Comparison of ENCODE assay signal across 1 cellular context in the genomic region with DNA sequence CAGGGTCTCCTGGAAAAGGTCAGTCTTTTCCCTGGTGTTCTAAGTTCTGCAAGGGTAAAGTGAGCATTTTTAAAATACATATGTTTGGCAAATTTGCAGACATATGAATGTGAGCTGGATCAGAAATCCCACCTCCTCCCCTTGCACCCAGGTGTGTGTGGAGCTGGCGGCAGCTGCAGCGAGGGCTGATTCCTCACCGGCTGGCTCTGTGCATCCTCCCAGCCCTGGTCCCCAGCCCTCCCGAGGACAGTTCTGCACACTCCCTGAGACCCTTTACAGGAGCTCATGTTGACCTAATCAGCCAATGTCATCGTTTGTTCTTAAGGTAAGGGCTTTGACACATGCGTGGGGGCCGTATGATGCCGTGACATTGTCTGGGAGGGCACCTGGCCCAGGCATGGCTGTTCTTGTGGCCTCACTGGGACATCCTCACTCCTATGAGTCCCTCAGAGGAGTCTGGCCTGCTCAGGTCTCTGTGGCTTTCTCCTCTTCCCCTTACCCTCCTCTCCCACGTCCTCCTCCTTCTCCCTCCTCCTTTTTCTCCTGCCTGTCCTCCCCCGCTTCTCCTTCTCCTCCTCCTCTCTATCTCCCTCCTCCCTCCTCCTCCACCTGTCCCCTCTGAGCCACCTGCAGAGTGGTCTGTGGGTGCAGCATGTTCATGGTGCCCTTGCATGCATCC.
TF ChIP-seq lines count a peak whose summit lies in the region.

No MANE protein-coding gene starts in this region.

TF ChIP-seq in GM23338, 12 proteins besides CTCF, POLR2A, EP300 and RAD21 (continued from another document):
- TF ChIP-seq, protein P1, sequence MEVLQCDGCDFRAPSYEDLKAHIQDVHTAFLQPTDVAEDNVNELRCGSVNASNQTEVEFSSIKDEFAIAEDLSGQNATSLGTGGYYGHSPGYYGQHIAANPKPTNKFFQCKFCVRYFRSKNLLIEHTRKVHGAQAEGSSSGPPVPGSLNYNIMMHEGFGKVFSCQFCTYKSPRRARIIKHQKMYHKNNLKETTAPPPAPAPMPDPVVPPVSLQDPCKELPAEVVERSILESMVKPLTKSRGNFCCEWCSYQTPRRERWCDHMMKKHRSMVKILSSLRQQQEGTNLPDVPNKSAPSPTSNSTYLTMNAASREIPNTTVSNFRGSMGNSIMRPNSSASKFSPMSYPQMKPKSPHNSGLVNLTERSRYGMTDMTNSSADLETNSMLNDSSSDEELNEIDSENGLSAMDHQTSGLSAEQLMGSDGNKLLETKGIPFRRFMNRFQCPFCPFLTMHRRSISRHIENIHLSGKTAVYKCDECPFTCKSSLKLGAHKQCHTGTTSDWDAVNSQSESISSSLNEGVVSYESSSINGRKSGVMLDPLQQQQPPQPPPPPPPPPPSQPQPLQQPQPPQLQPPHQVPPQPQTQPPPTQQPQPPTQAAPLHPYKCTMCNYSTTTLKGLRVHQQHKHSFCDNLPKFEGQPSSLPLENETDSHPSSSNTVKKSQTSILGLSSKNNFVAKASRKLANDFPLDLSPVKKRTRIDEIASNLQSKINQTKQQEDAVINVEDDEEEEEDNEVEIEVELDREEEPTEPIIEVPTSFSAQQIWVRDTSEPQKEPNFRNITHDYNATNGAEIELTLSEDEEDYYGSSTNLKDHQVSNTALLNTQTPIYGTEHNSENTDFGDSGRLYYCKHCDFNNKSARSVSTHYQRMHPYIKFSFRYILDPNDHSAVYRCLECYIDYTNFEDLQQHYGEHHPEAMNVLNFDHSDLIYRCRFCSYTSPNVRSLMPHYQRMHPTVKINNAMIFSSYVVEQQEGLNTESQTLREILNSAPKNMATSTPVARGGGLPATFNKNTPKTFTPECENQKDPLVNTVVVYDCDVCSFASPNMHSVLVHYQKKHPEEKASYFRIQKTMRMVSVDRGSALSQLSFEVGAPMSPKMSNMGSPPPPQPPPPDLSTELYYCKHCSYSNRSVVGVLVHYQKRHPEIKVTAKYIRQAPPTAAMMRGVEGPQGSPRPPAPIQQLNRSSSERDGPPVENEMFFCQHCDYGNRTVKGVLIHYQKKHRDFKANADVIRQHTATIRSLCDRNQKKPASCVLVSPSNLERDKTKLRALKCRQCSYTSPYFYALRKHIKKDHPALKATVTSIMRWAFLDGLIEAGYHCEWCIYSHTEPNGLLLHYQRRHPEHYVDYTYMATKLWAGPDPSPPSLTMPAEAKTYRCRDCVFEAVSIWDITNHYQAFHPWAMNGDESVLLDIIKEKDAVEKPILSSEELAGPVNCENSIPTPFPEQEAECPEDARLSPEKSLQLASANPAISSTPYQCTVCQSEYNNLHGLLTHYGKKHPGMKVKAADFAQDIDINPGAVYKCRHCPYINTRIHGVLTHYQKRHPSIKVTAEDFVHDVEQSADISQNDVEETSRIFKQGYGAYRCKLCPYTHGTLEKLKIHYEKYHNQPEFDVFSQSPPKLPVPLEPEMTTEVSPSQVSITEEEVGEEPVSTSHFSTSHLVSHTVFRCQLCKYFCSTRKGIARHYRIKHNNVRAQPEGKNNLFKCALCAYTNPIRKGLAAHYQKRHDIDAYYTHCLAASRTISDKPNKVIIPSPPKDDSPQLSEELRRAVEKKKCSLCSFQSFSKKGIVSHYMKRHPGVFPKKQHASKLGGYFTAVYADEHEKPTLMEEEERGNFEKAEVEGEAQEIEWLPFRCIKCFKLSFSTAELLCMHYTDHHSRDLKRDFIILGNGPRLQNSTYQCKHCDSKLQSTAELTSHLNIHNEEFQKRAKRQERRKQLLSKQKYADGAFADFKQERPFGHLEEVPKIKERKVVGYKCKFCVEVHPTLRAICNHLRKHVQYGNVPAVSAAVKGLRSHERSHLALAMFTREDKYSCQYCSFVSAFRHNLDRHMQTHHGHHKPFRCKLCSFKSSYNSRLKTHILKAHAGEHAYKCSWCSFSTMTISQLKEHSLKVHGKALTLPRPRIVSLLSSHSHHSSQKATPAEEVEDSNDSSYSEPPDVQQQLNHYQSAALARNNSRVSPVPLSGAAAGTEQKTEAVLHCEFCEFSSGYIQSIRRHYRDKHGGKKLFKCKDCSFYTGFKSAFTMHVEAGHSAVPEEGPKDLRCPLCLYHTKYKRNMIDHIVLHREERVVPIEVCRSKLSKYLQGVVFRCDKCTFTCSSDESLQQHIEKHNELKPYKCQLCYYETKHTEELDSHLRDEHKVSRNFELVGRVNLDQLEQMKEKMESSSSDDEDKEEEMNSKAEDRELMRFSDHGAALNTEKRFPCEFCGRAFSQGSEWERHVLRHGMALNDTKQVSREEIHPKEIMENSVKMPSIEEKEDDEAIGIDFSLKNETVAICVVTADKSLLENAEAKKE (CRISPR knock-in tag; IDR thresholded peaks at IDR 0.05): no peak
- TF ChIP-seq ZNF114 (CRISPR knock-in tag; IDR thresholded peaks at IDR 0.05) (no peak), JUNB (IDR thresholded peaks at IDR 0.05; ENCODE audit: unreplicated experiment) (no peak), EZH2phosphoT487 (IDR thresholded peaks at IDR 0.05; ENCODE audit: unreplicated experiment) (no peak), STAT1 (IDR thresholded peaks at IDR 0.05; ENCODE audit: unreplicated experiment) (no peak)
